Comparison of ENCODE assay signal across 7 cellular contexts in genomic region chr2:28624798-28625701, GRCh38.
DNase-seq lines count a peak whose midpoint lies in the region; ATAC-seq and TF ChIP-seq lines count a peak whose summit lies in the region.

No MANE protein-coding gene starts in this region.

- H3K9ac ChIP-seq in SK-N-MC (ENCODE audit: insufficient read length): peak overlapping the region; percentile 34

- H3K27ac ChIP-seq in SK-N-MC: peak overlapping the region; percentile 63; the same call in 1 of the 2 replicates
- peak overlapping the region; percentile 48 for H3K27ac ChIP-seq in adipose tissue (ENCODE audit: low read depth, low read length)
- no peak overlapping the region for H3K27ac ChIP-seq in OCI-LY7 (ENCODE audit: low read depth, low read length, poor library complexity, severe bottlenecking)

- H3K4me3 ChIP-seq in SK-N-MC (no peak overlapping the region), OCI-LY7 (ENCODE audit: low read depth, low read length, poor library complexity, severe bottlenecking) (no peak overlapping the region), MG63 (no peak overlapping the region)

- H3K4me2 ChIP-seq in OCI-LY7 (ENCODE audit: low read length): no peak overlapping the region

- no peaks in the 10 kb centered on the region for H4K20me1 ChIP-seq in OCI-LY7 (ENCODE audit: insufficient read depth, low read length)

- 49 to 55% (median 52%) methylated on average over 19 of the region's 19 CpGs for WGBS in adipose tissue, 3 donors

- BruUV-seq in OCI-LY7 (replicated peaks; lab: Mats Ljungman, UMichigan): no TSS peak

- intact Hi-C loops in OCI-LY7 (cut with micrococcal nuclease; ENCODE audit: unreplicated experiment): no loop called here

- H2AFZ ChIP-seq in OCI-LY7 (ENCODE audit: low read length): no peak overlapping the region

- CTCF ChIA-PET in OCI-LY7 (lab: Charles Lee; ENCODE audit: unreplicated experiment): no interaction called here

- no peaks in the 10 kb centered on the region for H3K27me3 ChIP-seq in MG63

- no peaks in the 10 kb centered on the region for H3K79me2 ChIP-seq in OCI-LY7 (ENCODE audit: insufficient read depth, low read depth, low read length)

- ATAC-seq in GM21786 (IDR thresholded peaks at IDR 0.05; ENCODE audit: unreplicated experiment): peak; percentile 69

- no peak for DNase-seq in SK-N-MC (ENCODE audit: low read depth, low spot score)
- peak; percentile 83 for DNase-seq in kidney tubule cell (ENCODE audit: low spot score)
- DNase-seq in stimulated activated CD4-positive, alpha-beta T cell treated with anti-CD3 and anti-CD28 coated beads, Interleukin-1b, Interleukin-23, amount 100 ng/mL, for 4 hours (ENCODE audit: low read depth in 2 of 2): peak; percentile 25 to 30
- DNase-seq in OCI-LY7 (ENCODE audit: low spot score): no peak
- no peak for DNase-seq in MG63

- H3K36me3 ChIP-seq in SK-N-MC (ENCODE audit: insufficient read depth, low read length) (no peaks in the 10 kb centered on the region), OCI-LY7 (ENCODE audit: insufficient read depth, low read length) (no peaks in the 10 kb centered on the region), MG63 (no peaks in the 10 kb centered on the region)

- H3K4me1 ChIP-seq in OCI-LY7 (ENCODE audit: insufficient read depth, low read length, poor library complexity, severe bottlenecking): peaks cover 6% of the 10 kb centered on the region

- TF ChIP-seq CTCF in OCI-LY7 (conservative IDR thresholded peaks at IDR 0.05; ENCODE audit: low read length): no peak

- POLR2A ChIA-PET in OCI-LY7 (lab: Charles Lee): interaction anchor here (1.0 kb wide), 1 partner anchor 13 kb away, joined by 4 read pairs; no protein-coding TSS in a partner anchor

- no peaks in the 10 kb centered on the region for H3K9me3 ChIP-seq in SK-N-MC (ENCODE audit: low read depth, low read length)
- no peaks in the 10 kb centered on the region for H3K9me3 ChIP-seq in OCI-LY7 (ENCODE audit: low read length)
- no peaks in the 10 kb centered on the region for H3K9me3 ChIP-seq in MG63

- no peaks in the 10 kb centered on the region for H3K9me2 ChIP-seq in OCI-LY7 (ENCODE audit: insufficient read depth, low read length)

Comparison
In these comparisons a context has a peak if more than half of its experiments do, and no peak if none do; other contexts are left out.
1. DNase-seq: peak in kidney tubule cell (single experiment) and stimulated activated CD4-positive, alpha-beta T cell treated with anti-CD3 and anti-CD28 coated beads, Interleukin-1b, Interleukin-23, amount 100 ng/mL, for 4 hours (2 of 2); none in SK-N-MC (single experiment), OCI-LY7 (single experiment) and MG63 (single experiment).